10 cellular contexts compared by ENCODE assay signal in genomic region chr1:154453577-154454352, GRCh38. TPM values are rescaled to one million over a fixed set of nuclear protein-coding genes. Genes with fewer than 3 reads are reported as not detected.
DNase-seq lines count a peak whose midpoint lies in the region; ATAC-seq and TF ChIP-seq lines count a peak whose summit lies in the region.
"Had no signal": no experiment of that assay in that cellular context is flagged by ENCODE, and none has a peak within 500 bp of the region (broad histone marks: within the 10 kb centered on the region; RNA-seq: fewer than 3 reads in every experiment).

No MANE protein-coding gene starts in this region.

- H3K79me1 ChIP-seq in trophoblast cell (ENCODE audit: low read length): no peaks in the 10 kb centered on the region

- H3K4me2 ChIP-seq in GM23248 (ENCODE audit: unreplicated experiment): peak overlapping the region; percentile 51
- H3K4me2 ChIP-seq in trophoblast cell (ENCODE audit: low read length): no peak overlapping the region
- no peak overlapping the region for H3K4me2 ChIP-seq in neural progenitor cell

- H3K23ac ChIP-seq in trophoblast cell (ENCODE audit: low read length): no peak overlapping the region

- no peak for TF ChIP-seq CTCF in neural progenitor cell (IDR thresholded peaks at IDR 0.05)

- no peak overlapping the region for H3K14ac ChIP-seq in trophoblast cell (ENCODE audit: low read length)

- DNase-seq in A172 (ENCODE audit: low spot score) (peak; percentile 78), GM23248 (peak; percentile 73), astrocyte of the hippocampus (ENCODE audit: low read depth, low spot score) (peak; percentile 49), right cardiac atrium (peak in 1 of 3 donors; percentile 6), NCI-H1694 (lab: John Stamatoyannopoulos, UW) (no peak), trophoblast cell (no peak), neural progenitor cell (ENCODE audit: low spot score) (no peak)
- DNase-seq: retina, tibial artery had no signal

- H3K4me3 ChIP-seq in GM23248 (0 out of 2 replicates have a peak overlapping the region, but pooled peaks have one; percentile 28), right cardiac atrium (ENCODE audit: low read length) (no peak overlapping the region), trophoblast cell (ENCODE audit: low read depth, low read length) (no peak overlapping the region), neural progenitor cell (no peak overlapping the region)
- H3K4me3 ChIP-seq: tibial artery had no signal

- no peak overlapping the region for H3K18ac ChIP-seq in trophoblast cell (ENCODE audit: low read length)

- H4K91ac ChIP-seq in trophoblast cell (ENCODE audit: low read depth, low read length): no peak overlapping the region

- no peaks in the 10 kb centered on the region for H3K79me2 ChIP-seq in GM23248 (ENCODE audit: insufficient read depth)
- H3K79me2 ChIP-seq in trophoblast cell (ENCODE audit: control insufficient read depth, insufficient read depth, low read length, poor library complexity): no peaks in the 10 kb centered on the region
- no peaks in the 10 kb centered on the region for H3K79me2 ChIP-seq in neural progenitor cell (ENCODE audit: low read depth)

- H3K27ac ChIP-seq in GM23248 (peak overlapping the region; percentile 53), right cardiac atrium (ENCODE audit: low read length) (peak overlapping the region; percentile 44), trophoblast cell (ENCODE audit: low read depth, low read length) (no peak overlapping the region), neural progenitor cell (no peak overlapping the region)
- H3K27ac ChIP-seq: tibial artery had no signal

- H2AFZ ChIP-seq in GM23248: peak overlapping the region; percentile 49; the same call in 1 of the 2 replicates
- no peak overlapping the region for H2AFZ ChIP-seq in trophoblast cell (ENCODE audit: insufficient read depth, low read length, poor library complexity)
- H2AFZ ChIP-seq in neural progenitor cell (replicated peaks): no peak overlapping the region

- H3F3A ChIP-seq in GM23248 (ENCODE audit: insufficient read depth): peaks cover 13% of the 10 kb centered on the region
- H3F3A ChIP-seq in neural progenitor cell (ENCODE audit: low read depth): no peaks in the 10 kb centered on the region

- no peak overlapping the region for H2AK5ac ChIP-seq in trophoblast cell (ENCODE audit: low read length)

- H3K4me1 Mint-ChIP-seq in neural progenitor cell: peaks cover 2% of the 10 kb centered on the region

- no peak overlapping the region for H3K4ac ChIP-seq in trophoblast cell (ENCODE audit: low read depth, low read length)

- peaks cover 3% of the 10 kb centered on the region for H3K9me3 Mint-ChIP-seq in neural progenitor cell

- H4K12ac ChIP-seq in trophoblast cell (ENCODE audit: low read depth, low read length): no peak overlapping the region

- in situ Hi-C loops in GM23248 (cut with MboI): no loop called here

- no peaks in the 10 kb centered on the region for H3K36me3 Mint-ChIP-seq in neural progenitor cell

- no peaks in the 10 kb centered on the region for H4K20me1 ChIP-seq in GM23248 (ENCODE audit: insufficient read depth)
- no peaks in the 10 kb centered on the region for H4K20me1 ChIP-seq in neural progenitor cell (ENCODE audit: low read depth)

- intact Hi-C loops in right cardiac atrium (cut with DNase I): no loop called here

- H2BK5ac ChIP-seq in trophoblast cell (ENCODE audit: low read depth, low read length, poor library complexity): no peak overlapping the region

- H3K4me1 ChIP-seq in GM23248 (ENCODE audit: insufficient read depth): peaks cover 15% of the 10 kb centered on the region
- H3K4me1 ChIP-seq in right cardiac atrium (ENCODE audit: control insufficient read depth, insufficient read depth, low read length): no peaks in the 10 kb centered on the region
- H3K4me1 ChIP-seq in trophoblast cell (ENCODE audit: control insufficient read depth in 1 of 2, insufficient read depth in 2 of 2, low read length in 2 of 2): no peaks in the 10 kb centered on the region
- H3K4me1 ChIP-seq in neural progenitor cell: no peaks in the 10 kb centered on the region

- ATAC-seq in right cardiac atrium: peak; percentile 80 to 88
- ATAC-seq in HG02981 (IDR thresholded peaks at IDR 0.05; ENCODE audit: unreplicated experiment): no peak

- no peaks in the 10 kb centered on the region for H3K9me2 ChIP-seq in GM23248 (ENCODE audit: insufficient read depth)

- H3K36me3 ChIP-seq in GM23248 (ENCODE audit: low read depth) (no peaks in the 10 kb centered on the region), trophoblast cell (ENCODE audit: control insufficient read depth in 1 of 2, insufficient read depth in 2 of 2, low read length in 2 of 2) (no peaks in the 10 kb centered on the region), neural progenitor cell (no peaks in the 10 kb centered on the region)

- H3K27me3 Mint-ChIP-seq in neural progenitor cell (ENCODE audit: insufficient read depth, low read depth): peaks cover 24% of the 10 kb centered on the region

- H3K27me3 ChIP-seq in GM23248 (replicated peaks; ENCODE audit: insufficient read depth) (no peaks in the 10 kb centered on the region), right cardiac atrium (ENCODE audit: control insufficient read depth, insufficient read depth) (no peaks in the 10 kb centered on the region), trophoblast cell (ENCODE audit: insufficient read depth, low read length) (no peaks in the 10 kb centered on the region), neural progenitor cell (no peaks in the 10 kb centered on the region)
- H3K27me3 ChIP-seq: tibial artery had no signal

- no peak overlapping the region for H2BK12ac ChIP-seq in trophoblast cell (ENCODE audit: low read length)

- WGBS in GM23248 (ENCODE audit: low coverage in 1 of 2, low lambda C conversion rate in 2 of 2, missing lambda C conversion rate in 2 of 2), 2 experiments: 48 to 49% methylated on average over 5 of the region's 5 CpGs
- WGBS in right cardiac atrium: 61% methylated on average over 5 of the region's 5 CpGs
- no CpG with 5 or more reads among the region's 5 CpGs for WGBS in trophoblast cell (ENCODE audit: extremely low coverage, insufficient coverage, insufficient read length)

- no peak overlapping the region for H3K27ac Mint-ChIP-seq in neural progenitor cell

- H3K4me3 Mint-ChIP-seq in neural progenitor cell: no peak overlapping the region

- H3K9me3 ChIP-seq in GM23248 (ENCODE audit: low read depth) (no peaks in the 10 kb centered on the region), right cardiac atrium (ENCODE audit: control insufficient read depth, low read length) (no peaks in the 10 kb centered on the region), trophoblast cell (ENCODE audit: insufficient read depth, low read depth, low read length) (no peaks in the 10 kb centered on the region), neural progenitor cell (ENCODE audit: low read depth) (no peaks in the 10 kb centered on the region)
- H3K9me3 ChIP-seq: tibial artery had no signal

- peak overlapping the region; percentile 22; the same call in 1 of the 2 replicates for H3K9ac ChIP-seq in GM23248
- H3K9ac ChIP-seq in trophoblast cell (ENCODE audit: low read length): no peak overlapping the region
- no peak overlapping the region for H3K9ac ChIP-seq in neural progenitor cell

- H2BK120ac ChIP-seq in trophoblast cell (ENCODE audit: insufficient read depth, low read length, poor library complexity): no peak overlapping the region

- H4K8ac ChIP-seq in trophoblast cell (ENCODE audit: low read depth, low read length): no peak overlapping the region

RNA-seq across cellular contexts. Expression of gene TDRD10, which starts 48.3 kb away (rescaled TPM):
- not detected in 2 replicates for total RNA-seq in A172 (2014; rRNA removed; shearing (Covaris generic))
- not detected in 2 replicates for total RNA-seq in GM23248 (2014; rRNA removed; shearing (Covaris generic))
- polyA plus RNA-seq in GM23248 (2016; fragmentation: Nextera tagmentation; extraction: Ambion mirVana): not detected in 2 replicates
- 1 to 10 TPM; 2.8 to 4.1 (median 3.4) TPM for total RNA-seq in right cardiac atrium
- 4.9 TPM for polyA plus RNA-seq in right cardiac atrium
- polyA plus RNA-seq in trophoblast cell (2013): not detected in 2 replicates
- total RNA-seq in neural progenitor cell (ENCODE audit: low replicate concordance): not detected in 2 replicates

RNA-seq across cellular contexts. Expression of gene SHE, which starts 48.4 kb away (rescaled TPM):
- not detected in 2 replicates for total RNA-seq in A172 (2014; rRNA removed; shearing (Covaris generic))
- total RNA-seq in GM23248 (2014; rRNA removed; shearing (Covaris generic)): not detected in 2 replicates
- polyA plus RNA-seq in GM23248 (2016; fragmentation: Nextera tagmentation; extraction: Ambion mirVana): 0.03 TPM in 2 replicates
- 10 to 100 TPM; 17.4 to 23.8 (median 21.1) TPM for total RNA-seq in right cardiac atrium
- 16.4 TPM for polyA plus RNA-seq in right cardiac atrium
- under 0.01 and 0.01 TPM in 2 replicates for polyA plus RNA-seq in trophoblast cell (2013)
- total RNA-seq in neural progenitor cell (ENCODE audit: low replicate concordance): 0.04 TPM in 1 of 2 replicates, not detected in the other

RNA-seq across cellular contexts. Expression of gene IL6R, which starts 48.6 kb away (rescaled TPM):
- 2.4 and 4.5 TPM in 2 replicates for total RNA-seq in A172 (2014; rRNA removed; shearing (Covaris generic))
- total RNA-seq in GM23248 (2014; rRNA removed; shearing (Covaris generic)): 3.9 and 8.8 TPM in 2 replicates
- 1.3 and 2.1 TPM in 2 replicates for polyA plus RNA-seq in GM23248 (2016; fragmentation: Nextera tagmentation; extraction: Ambion mirVana)
- 10 to 100 TPM in 3 of 4 donors, 1 to 10 TPM in 1; 8.9 to 13.2 (median 12.1) TPM for total RNA-seq in right cardiac atrium
- 5.7 TPM for polyA plus RNA-seq in right cardiac atrium
- 0.29 and 0.42 TPM in 2 replicates for polyA plus RNA-seq in trophoblast cell (2013)
- 0.09 TPM in 1 of 2 replicates, not detected in the other for total RNA-seq in neural progenitor cell (ENCODE audit: low replicate concordance)

Comparison
In these comparisons a context has a peak if more than half of its experiments do, and no peak if none do; other contexts are left out.
1. DNase-seq: peak in A172 (single experiment), GM23248 (single experiment) and astrocyte of the hippocampus (single experiment); none in NCI-H1694 (single experiment), trophoblast cell (0 of 2) and neural progenitor cell (single experiment).
2. H3K27ac ChIP-seq: peak in GM23248 (single experiment) and right cardiac atrium (single experiment); none in trophoblast cell (single experiment) and neural progenitor cell (single experiment).
3. RNA of gene SHE, which starts 48.4 kb away (total RNA-seq): 17.4 to 23.8 TPM in right cardiac atrium; 0.04 TPM in neural progenitor cell, not detected in A172 and not detected in GM23248; every median in the first group is over 10 times any median in the second.